16 cellular contexts compared by ENCODE assay signal in genomic region chr10:67036808-67037207, GRCh38.
"Had no signal": no experiment of that assay in that cellular context is flagged by ENCODE, and none has a peak within 500 bp of the region (broad histone marks: within the 10 kb centered on the region; RNA-seq: fewer than 3 reads in every experiment).

No MANE protein-coding gene starts in this region.

- H3K36me3 ChIP-seq: cardiac muscle cell, tibial artery had no signal

- H3K27me3 ChIP-seq: cardiac muscle cell, foreskin keratinocyte, tibial artery had no signal

- DNase-seq: activated CD4-positive, alpha-beta T cell treated with anti-CD3 and anti-CD28 coated beads, Interleukin-2, amount 10 ng/mL, durations not matched to agents 24 days and 14 days; activated CD8-positive, alpha-beta T cell treated with anti-CD3 and anti-CD28 coated beads for 36 hours; activated naive CD4-positive, alpha-beta T cell; activated naive CD8-positive, alpha-beta T cell treated with anti-CD3 and anti-CD28 coated beads for 36 hours; activated T-cell treated with anti-CD3 and anti-CD28 coated beads, Interleukin-2, amount 50 U/mL, for 1 hour; amniotic stem cell; effector memory CD8-positive, alpha-beta T cell; foreskin keratinocyte; hippocampal formation; midbrain; stimulated activated naive CD8-positive, alpha-beta T cell treated with anti-CD3 and anti-CD28 coated beads, Interleukin-15, Interleukin-2, amounts not matched to agents 100 U/mL and 50 U/mL, for 24 hours; substantia nigra; T1000; tibial artery had no signal

- H3K9me3 ChIP-seq: tibial artery had no signal

- H3K4me1 ChIP-seq: foreskin keratinocyte, tibial artery had no signal

- H3K4me3 ChIP-seq: cardiac muscle cell, skin epidermis, tibial artery had no signal

- H3K27ac ChIP-seq: cardiac muscle cell, foreskin keratinocyte, skin epidermis, tibial artery had no signal
